16 cellular contexts compared by ENCODE assay signal in genomic region chr9:91807640-91808246, GRCh38.
DNase-seq lines count a peak whose midpoint lies in the region; ATAC-seq and TF ChIP-seq lines count a peak whose summit lies in the region.
"Had no signal": no experiment of that assay in that cellular context is flagged by ENCODE, and none has a peak within 500 bp of the region (broad histone marks: within the 10 kb centered on the region; RNA-seq: fewer than 3 reads in every experiment).

No MANE protein-coding gene starts in this region.

- peak overlapping the region; percentile 4; the same call in 1 of the 2 replicates for H4K5ac ChIP-seq in IMR-90 (ENCODE audit: low read depth, low read length)

- TF ChIP-seq RAD21 in IMR-90 (IDR thresholded peaks at IDR 0.05; ENCODE audit: low read length), result no peak

- dilution Hi-C loops in IMR-90 (cut with HindIII; ENCODE audit: low sequenced_read_pairs, unreplicated experiment), result no loop called here

- H4K91ac ChIP-seq in IMR-90 (ENCODE audit: insufficient read depth, low read depth, low read length), result 0 out of 2 replicates have a peak overlapping the region, but pooled peaks have one; percentile 24

- BruUV-seq in IMR-90 (replicated peaks; lab: Mats Ljungman, UMichigan), result no TSS peak

- H3K9me3 ChIP-seq in IMR-90 (ENCODE audit: control insufficient read depth, insufficient read depth, low read length) (no peaks in the 10 kb centered on the region), gastroesophageal sphincter (no peaks in the 10 kb centered on the region)
- H3K9me3 ChIP-seq: A549, Caco-2 had no signal

- no peak overlapping the region for H2AFZ ChIP-seq in IMR-90 (replicated peaks; ENCODE audit: low read length, poor library complexity)

- H3K23ac ChIP-seq in IMR-90 (ENCODE audit: low read depth, low read length), result no peak overlapping the region

- no peak for TF ChIP-seq CTCF in IMR-90 (conservative IDR thresholded peaks at IDR 0.05; ENCODE audit: low read depth, low read length)
- no peak for TF ChIP-seq CTCF in gastroesophageal sphincter (IDR thresholded peaks at IDR 0.05)

- peak; percentile 69 for DNase-seq in IMR-90
- peak; percentile 14 for DNase-seq in amniotic epithelial cell (ENCODE audit: low read depth)
- peak; percentile 26 for DNase-seq in posterior vena cava (ENCODE audit: low spot score)
- no peak for DNase-seq in OCI-M2 (lab: John Stamatoyannopoulos, UW; ENCODE audit: unreplicated experiment)
- DNase-seq: AML-193, Caco-2, DMS53, H7, NCI-H1092 treated with DMSO at 0.1 percent for 48 hours, NCI-H1694, NCI-H748 treated with DMSO at 0.1 percent for 48 hours, SHP77 treated with DMSO at 0.1 percent for 48 hours had no signal

- H3K4me2 ChIP-seq in IMR-90 (ENCODE audit: low read depth, low read length), result no peak overlapping the region
- H3K4me2 ChIP-seq: A549 had no signal

- H3K36me3 ChIP-seq in IMR-90 (ENCODE audit: control insufficient read depth, insufficient read depth, low read length) (0 out of 2 replicates have a peak, but pooled peaks cover 1% of the 10 kb centered on the region), gastroesophageal sphincter (no peaks in the 10 kb centered on the region)

- TF ChIP-seq POLR2A in IMR-90 (IDR thresholded peaks at IDR 0.05; ENCODE audit: low read depth, low read length) (no peak), gastroesophageal sphincter (IDR thresholded peaks at IDR 0.05) (no peak)

- no peak for TF ChIP-seq EP300 in gastroesophageal sphincter (IDR thresholded peaks at IDR 0.05)

- no peak overlapping the region for H3K56ac ChIP-seq in IMR-90 (ENCODE audit: extremely low read depth, insufficient read depth, low read length)

- no peak overlapping the region for H2AK9ac ChIP-seq in IMR-90 (replicated peaks; ENCODE audit: low read depth, low read length, poor library complexity)

- peaks cover 29% of the 10 kb centered on the region for H3K9me1 ChIP-seq in IMR-90 (ENCODE audit: insufficient read depth, low read length)

- H3K4me1 ChIP-seq in IMR-90 (ENCODE audit: control insufficient read depth, insufficient read depth, low read length) (peaks cover 31% of the 10 kb centered on the region), gastroesophageal sphincter (peaks cover 0 to 84% (median 14%) of the 10 kb centered on the region in 3 donors)
- H3K4me1 ChIP-seq: A549, Caco-2 had no signal

- peak overlapping the region; percentile 13; the same call in 1 of the 2 replicates for H3K27ac ChIP-seq in IMR-90 (ENCODE audit: insufficient read depth, low read length)
- peak overlapping the region in 3 of 4 donors; percentile 61 to 67 (median 64) for H3K27ac ChIP-seq in gastroesophageal sphincter
- H3K27ac ChIP-seq: A549 had no signal

- H3K79me1 ChIP-seq in IMR-90 (ENCODE audit: low read depth in 1 of 2, low read length in 2 of 2), result peaks cover 0 to 14% of the 10 kb centered on the region in 2 experiments; a peak in 2 of 4 replicates

- H2BK15ac ChIP-seq in IMR-90 (ENCODE audit: low read depth, low read length), result no peak overlapping the region; the same call in 2 of the 3 replicates

- H3K9ac ChIP-seq in IMR-90 (ENCODE audit: low read depth, low read length), result no peak overlapping the region

- H3K4ac ChIP-seq in IMR-90 (ENCODE audit: low read depth, low read length), result peak overlapping the region; percentile 30; the same call in 1 of the 2 replicates

- H3K4me3 ChIP-seq in IMR-90 (ENCODE audit: insufficient read depth, low read depth, low read length), result no peak overlapping the region
- H3K4me3 ChIP-seq in gastroesophageal sphincter, result no peak overlapping the region
- H3K4me3 ChIP-seq: A549 had no signal

- in situ Hi-C loops in IMR-90 (cut with MboI; ENCODE audit: low sequenced_read_pairs), result no loop called here

- no peak overlapping the region for H3K18ac ChIP-seq in IMR-90 (ENCODE audit: low read depth, low read length)

- no peak overlapping the region for H2BK5ac ChIP-seq in IMR-90 (ENCODE audit: low read depth, low read length, poor library complexity, severe bottlenecking)

- H3K27me3 ChIP-seq in IMR-90 (ENCODE audit: control insufficient read depth, insufficient read depth, low read length) (no peaks in the 10 kb centered on the region), gastroesophageal sphincter (no peaks in the 10 kb centered on the region)

- POLR2A ChIA-PET in IMR-90 (lab: Charles Lee; ENCODE audit: unreplicated experiment), result no interaction called here

- H2BK20ac ChIP-seq in IMR-90 (ENCODE audit: low read depth, low read length), result peak overlapping the region; percentile 51

- peaks cover 7% of the 10 kb centered on the region for H4K20me1 ChIP-seq in IMR-90 (ENCODE audit: insufficient read depth, low read length)

- 100% methylated on average over 1 of the region's 9 CpGs; no CpG with 5 or more reads in 1 of the 2 experiments for WGBS in IMR-90 (ENCODE audit: extremely low coverage in 2 of 2, insufficient read length in 1 of 2), 2 experiments
- 33 to 58% methylated on average over 9 of the region's 9 CpGs for WGBS in gastroesophageal sphincter (ENCODE audit: low coverage in 1 of 2), 2 donors

- H2BK120ac ChIP-seq in IMR-90 (ENCODE audit: low read depth, low read length), result no peak overlapping the region

- intact Hi-C loops in IMR-90 (cut with micrococcal nuclease) (no loop called here), posterior vena cava (cut with DNase I) (no loop called here)

- peak overlapping the region; percentile 17 for H2AK5ac ChIP-seq in IMR-90 (ENCODE audit: low read depth, low read length)

- H3K14ac ChIP-seq in IMR-90 (replicated peaks; ENCODE audit: low read depth, low read length), result no peak overlapping the region

- H4K8ac ChIP-seq in IMR-90 (ENCODE audit: low read depth in 2 of 2, low read length in 2 of 2), result 0 out of 4 replicates have a peak overlapping the region, but pooled peaks of 1 of the 2 experiments have one; percentile 21

- ATAC-seq in IMR-90 (ENCODE audit: low read depth) (no peak), gastroesophageal sphincter (peak; percentile 5), HG03025 (IDR thresholded peaks at IDR 0.05; ENCODE audit: low FRiP score, unreplicated experiment) (no peak), HG03097 (IDR thresholded peaks at IDR 0.05; ENCODE audit: low FRiP score, unreplicated experiment) (no peak)
- ATAC-seq: A549 had no signal

- CTCF ChIA-PET in IMR-90 (lab: Yijun Ruan, JAX), result interaction anchor here (0.8 kb wide), 1 partner anchor 147 kb away, joined by 4 read pairs; no protein-coding TSS in a partner anchor

TF ChIP-seq in IMR-90, 13 proteins besides CTCF, POLR2A, EP300 and RAD21:
- TF ChIP-seq CEBPB (IDR thresholded peaks at IDR 0.05; ENCODE audit: low read depth, low read length), result peak; percentile 52; the same call in 1 of the 2 replicates
- TF ChIP-seq MAFK (IDR thresholded peaks at IDR 0.05; ENCODE audit: low read depth, low read length), result no peak
- TF ChIP-seq SMC3 (IDR thresholded peaks at IDR 0.05; ENCODE audit: low read depth, low read length), result no peak
- no peak for TF ChIP-seq MXI1 (IDR thresholded peaks at IDR 0.05; ENCODE audit: borderline replicate concordance, low read depth, low read length)
- TF ChIP-seq USF2 (IDR thresholded peaks at IDR 0.05; ENCODE audit: low read depth, low read length), result no peak
- no peak for TF ChIP-seq CHD1 (IDR thresholded peaks at IDR 0.05; ENCODE audit: low read depth, low read length)
